12 cellular contexts compared by ENCODE assay signal in genomic region chr7:130986271-130986690, GRCh38.
DNase-seq lines count a peak whose midpoint lies in the region; ATAC-seq, FAIRE-seq and TF ChIP-seq lines count a peak whose summit lies in the region.
"Had no signal": no experiment of that assay in that cellular context is flagged by ENCODE, and none has a peak within 500 bp of the region (broad histone marks: within the 10 kb centered on the region; RNA-seq: fewer than 3 reads in every experiment).

No MANE protein-coding gene starts in this region.

- H3K27ac Mint-ChIP-seq in CD4-positive, alpha-beta T cell: peak overlapping the region; percentile 87

- peaks cover 54% of the 10 kb centered on the region for H3K36me3 Mint-ChIP-seq in CD4-positive, alpha-beta T cell (ENCODE audit: low read depth)

- peak; percentile 22 for ATAC-seq in CD4-positive, alpha-beta T cell (ENCODE audit: poor library complexity)
- ATAC-seq in pancreas (peak in 3 of 4 donors; percentile 40 to 55 (median 46)), HG02870 (IDR thresholded peaks at IDR 0.05; ENCODE audit: unreplicated experiment) (no peak), GM18511 (IDR thresholded peaks at IDR 0.05; ENCODE audit: unreplicated experiment) (no peak)

- WGBS in pancreas, 2 donors: 68 to 78% methylated on average over 6 of the region's 6 CpGs

- H3K9me3 ChIP-seq in CD4-positive, alpha-beta T cell (ENCODE audit: control insufficient read depth, low read length): no peaks in the 10 kb centered on the region
- H3K9me3 ChIP-seq in pancreas: no peaks in the 10 kb centered on the region

- H3K4me3 Mint-ChIP-seq in CD4-positive, alpha-beta T cell: peak overlapping the region; percentile 12

- DNase-seq in CD4-positive, alpha-beta T cell: peak in 1 of 10 experiments; percentile 47
- DNase-seq in activated CD8-positive, alpha-beta memory T cell treated with anti-CD3 and anti-CD28 coated beads, Interleukin-2, amount 50 U/mL, for 48 hours: peak; percentile 50
- DNase-seq in fibroblast of mammary gland (ENCODE audit: low read depth) (peak; percentile 63), pancreas (no peak), NCI-H1092 (lab: John Stamatoyannopoulos, UW) (no peak), NCI-H446 (lab: John Stamatoyannopoulos, UW) (no peak)
- DNase-seq: nucleus accumbens had no signal

- H3K4me3 ChIP-seq in fibroblast of mammary gland (ENCODE audit: control insufficient read depth, low read depth, low read length) (no peak overlapping the region), pancreas (no peak overlapping the region)

- H3K27me3 Mint-ChIP-seq in CD4-positive, alpha-beta T cell: no peaks in the 10 kb centered on the region

- no peaks in the 10 kb centered on the region for H3K9me3 Mint-ChIP-seq in CD4-positive, alpha-beta T cell

- H3K4me1 Mint-ChIP-seq in CD4-positive, alpha-beta T cell (ENCODE audit: low read depth): peaks cover 12% of the 10 kb centered on the region

- intact Hi-C loops in CD4-positive, alpha-beta T cell (cut with DNase I, micrococcal nuclease): loop anchor here in 1 of 2 experiments (10.0 kb wide), 1 partner anchor 49 kb away; no protein-coding TSS in a partner anchor
- intact Hi-C loops in pancreas (cut with DNase I): no loop called here

- H3K4me1 ChIP-seq in pancreas: peaks cover 0 to 38% (median 12%) of the 10 kb centered on the region in 3 donors

- TF ChIP-seq CTCF in CD4-positive, alpha-beta T cell (IDR thresholded peaks at IDR 0.05): no peak
- TF ChIP-seq CTCF in fibroblast of mammary gland (conservative IDR thresholded peaks at IDR 0.05; ENCODE audit: control insufficient read depth, insufficient read depth, low read depth, low read length) (no peak), pancreas (IDR thresholded peaks at IDR 0.05) (no peak)

- H3K27me3 ChIP-seq in CD4-positive, alpha-beta T cell (ENCODE audit: control insufficient read depth, insufficient read depth, low read length): no peaks in the 10 kb centered on the region
- H3K27me3 ChIP-seq in pancreas: no peaks in the 10 kb centered on the region

- peaks cover 0 to 6% (median 4%) of the 10 kb centered on the region in 3 donors for H3K36me3 ChIP-seq in pancreas

- POLR2A ChIA-PET in CD4-positive, alpha-beta T cell (lab: Charles Lee): no interaction called here

- peak overlapping the region; percentile 49 for H3K27ac ChIP-seq in CD4-positive, alpha-beta T cell (ENCODE audit: low read depth, low read length)
- peak overlapping the region in 1 of 4 donors; percentile 35 for H3K27ac ChIP-seq in pancreas

- FAIRE-seq in pancreas (lab: Jason Lieb, UNC): no peak
- FAIRE-seq: astrocyte, D721Med, TTC549 had no signal

- CTCF ChIA-PET in CD4-positive, alpha-beta T cell (lab: Charles Lee): no interaction called here

Comparison
In these comparisons a context has a peak if more than half of its experiments do, and no peak if none do; other contexts are left out.
1. ATAC-seq: peak in CD4-positive, alpha-beta T cell (single experiment) and pancreas (3 of 4); none in HG02870 (single experiment) and GM18511 (single experiment).
2. DNase-seq: peak in activated CD8-positive, alpha-beta memory T cell treated with anti-CD3 and anti-CD28 coated beads, Interleukin-2, amount 50 U/mL, for 48 hours (single experiment) and fibroblast of mammary gland (single experiment); none in pancreas (0 of 6), NCI-H1092 (single experiment) and NCI-H446 (0 of 2).